Comparison of ENCODE assay signal across 8 cellular contexts in genomic region chrX:41087219-41087618, GRCh38. TPM values are rescaled to one million over a fixed set of nuclear protein-coding genes. Genes with fewer than 3 reads are reported as not detected.
A peak's percentile ranks its signal among the peaks of the same experiment; 100 is the strongest.
DNase-seq lines count a peak whose midpoint lies in the region; ATAC-seq and TF ChIP-seq lines count a peak whose summit lies in the region.

No MANE protein-coding gene starts in this region.

- H2BK20ac ChIP-seq in IMR-90 (ENCODE audit: low read depth, low read length), result no peak overlapping the region

- CTCF ChIA-PET in IMR-90 (lab: Yijun Ruan, JAX), result no interaction called here

- WGBS in IMR-90 (ENCODE audit: extremely low coverage in 2 of 2, insufficient read length in 1 of 2), 2 experiments, result no CpG with 5 or more reads among the region's 7 CpGs

- no peak overlapping the region for H2AK5ac ChIP-seq in IMR-90 (ENCODE audit: low read depth, low read length)

- no peak overlapping the region for H4K91ac ChIP-seq in IMR-90 (ENCODE audit: insufficient read depth, low read depth, low read length)

- peak overlapping the region; percentile 97 for H3K4me2 ChIP-seq in IMR-90 (ENCODE audit: low read depth, low read length)

- intact Hi-C loops in IMR-90 (cut with micrococcal nuclease) (loop anchor here (1.0 to 5.0 kb wide), 3 partner anchors 77 to 350 kb away; partner anchors contain the start of gene MED14), breast epithelium (cut with DNase I; ENCODE audit: low total_unique reads) (no loop called here)

- TF ChIP-seq POLR2A in IMR-90 (IDR thresholded peaks at IDR 0.05; ENCODE audit: low read depth, low read length) (no peak), breast epithelium (IDR thresholded peaks at IDR 0.05) (no peak)

- no peak for DNase-seq in AG09309 (ENCODE audit: low read depth)
- no peak for DNase-seq in IMR-90
- no peak for DNase-seq in breast epithelium (ENCODE audit: low spot score in 2 of 2)
- DNase-seq in nucleus accumbens (lab: John Stamatoyannopoulos, UW), result no peak
- no peak for DNase-seq in DMS153 treated with DMSO at 0.1 percent for 48 hours (lab: John Stamatoyannopoulos, UW; ENCODE audit: unreplicated experiment)

- H4K8ac ChIP-seq in IMR-90 (ENCODE audit: low read depth in 2 of 2, low read length in 2 of 2), result no peak overlapping the region

- no peak overlapping the region for H3K27ac ChIP-seq in IMR-90 (ENCODE audit: insufficient read depth, low read length)
- H3K27ac ChIP-seq in breast epithelium, result peak overlapping the region; percentile 99 to 100
- peak overlapping the region; percentile 78 for H3K27ac ChIP-seq in muscle layer of duodenum (ENCODE audit: low read length)

- peaks cover 0 to 11% of the 10 kb centered on the region in 2 experiments; a peak in 2 of 4 replicates for H3K79me1 ChIP-seq in IMR-90 (ENCODE audit: low read depth in 1 of 2, low read length in 2 of 2)

- 0 out of 2 replicates have a peak, but pooled peaks cover 3% of the 10 kb centered on the region for H3K9me1 ChIP-seq in IMR-90 (ENCODE audit: insufficient read depth, low read length)

- H2BK120ac ChIP-seq in IMR-90 (ENCODE audit: low read depth, low read length), result no peak overlapping the region

- peak overlapping the region; percentile 48; the same call in 1 of the 2 replicates for H3K23ac ChIP-seq in IMR-90 (ENCODE audit: low read depth, low read length)

- POLR2A ChIA-PET in IMR-90 (lab: Charles Lee; ENCODE audit: unreplicated experiment), result no interaction called here

- no peaks in the 10 kb centered on the region; the same call in 1 of the 2 replicates for H3K4me1 ChIP-seq in IMR-90 (ENCODE audit: control insufficient read depth, insufficient read depth, low read length)
- H3K4me1 ChIP-seq in breast epithelium, result peaks cover 0 to 5% of the 10 kb centered on the region in 2 donors
- H3K4me1 ChIP-seq in muscle layer of duodenum (ENCODE audit: control insufficient read depth in 1 of 2, insufficient read depth in 2 of 2, low read length in 2 of 2), result peaks cover 0 to 27% of the 10 kb centered on the region in 2 donors

- H3K27me3 ChIP-seq in IMR-90 (ENCODE audit: control insufficient read depth, insufficient read depth, low read length) (peaks cover 1% of the 10 kb centered on the region; the same call in 1 of the 2 replicates), breast epithelium (peaks cover 0 to 7% of the 10 kb centered on the region in 2 donors), muscle layer of duodenum (ENCODE audit: low read depth, low read length) (no peaks in the 10 kb centered on the region)

- H2AK9ac ChIP-seq in IMR-90 (replicated peaks; ENCODE audit: low read depth, low read length, poor library complexity), result no peak overlapping the region

- H3K4me3 ChIP-seq in AG09309 (ENCODE audit: control insufficient read depth, low read depth, low read length) (peak overlapping the region; percentile 91), IMR-90 (ENCODE audit: insufficient read depth, low read depth, low read length) (peak overlapping the region; percentile 93), breast epithelium (peak overlapping the region; percentile 83 to 97 (median 89)), muscle layer of duodenum (ENCODE audit: low read depth in 1 of 2, low read length in 2 of 2) (peak overlapping the region; percentile 75 to 80)

- no peak overlapping the region for H4K5ac ChIP-seq in IMR-90 (ENCODE audit: low read depth, low read length)

- H3K36me3 ChIP-seq in IMR-90 (ENCODE audit: control insufficient read depth, insufficient read depth, low read length) (no peaks in the 10 kb centered on the region), breast epithelium (no peaks in the 10 kb centered on the region), muscle layer of duodenum (ENCODE audit: control insufficient read depth in 1 of 2, insufficient read depth in 2 of 2, low read length in 2 of 2) (peaks cover 0 to 4% of the 10 kb centered on the region in 2 donors)

- no peak overlapping the region; the same call in 1 of the 2 replicates for H3K14ac ChIP-seq in IMR-90 (replicated peaks; ENCODE audit: low read depth, low read length)

- TF ChIP-seq RAD21 in IMR-90 (IDR thresholded peaks at IDR 0.05; ENCODE audit: low read length), result no peak

- no peak overlapping the region for H2AFZ ChIP-seq in IMR-90 (replicated peaks; ENCODE audit: low read length, poor library complexity)

- TF ChIP-seq CTCF in AG09309 (IDR thresholded peaks at IDR 0.05; ENCODE audit: control insufficient read depth, insufficient read depth, low read depth, low read length, missing control alignments) (no peak), IMR-90 (conservative IDR thresholded peaks at IDR 0.05; ENCODE audit: low read depth, low read length) (no peak), breast epithelium (IDR thresholded peaks at IDR 0.05) (no peak)

- ATAC-seq in IMR-90 (ENCODE audit: low read depth) (no peak), HG02678 (IDR thresholded peaks at IDR 0.05; ENCODE audit: unreplicated experiment) (no peak), GM19328 (IDR thresholded peaks at IDR 0.05; ENCODE audit: unreplicated experiment) (no peak)

- H2BK15ac ChIP-seq in IMR-90 (ENCODE audit: low read depth, low read length), result no peak overlapping the region

- H3K4ac ChIP-seq in IMR-90 (ENCODE audit: low read depth, low read length), result no peak overlapping the region

- no TSS peak for BruUV-seq in IMR-90 (replicated peaks; lab: Mats Ljungman, UMichigan)

- no peak overlapping the region for H3K18ac ChIP-seq in IMR-90 (ENCODE audit: low read depth, low read length)

- no peaks in the 10 kb centered on the region for H3K9me3 ChIP-seq in IMR-90 (ENCODE audit: control insufficient read depth, insufficient read depth, low read length)
- H3K9me3 ChIP-seq in breast epithelium, result no peaks in the 10 kb centered on the region
- H3K9me3 ChIP-seq in muscle layer of duodenum (ENCODE audit: control insufficient read depth in 1 of 2, low read length in 2 of 2), result no peaks in the 10 kb centered on the region

- H3K9ac ChIP-seq in IMR-90 (ENCODE audit: low read depth, low read length), result peak overlapping the region; percentile 66; the same call in 1 of the 2 replicates

- H2BK5ac ChIP-seq in IMR-90 (ENCODE audit: low read depth, low read length, poor library complexity, severe bottlenecking), result no peak overlapping the region

- in situ Hi-C loops in IMR-90 (cut with MboI; ENCODE audit: low sequenced_read_pairs), result loop anchor here (10.0 kb wide), 1 partner anchor 212 kb away; no protein-coding TSS in a partner anchor

- no peak overlapping the region for H3K56ac ChIP-seq in IMR-90 (ENCODE audit: extremely low read depth, insufficient read depth, low read length)

- dilution Hi-C loops in IMR-90 (cut with HindIII; ENCODE audit: low sequenced_read_pairs, unreplicated experiment), result no loop called here

- H4K20me1 ChIP-seq in IMR-90 (ENCODE audit: insufficient read depth, low read length), result peaks cover 65% of the 10 kb centered on the region

TF ChIP-seq in IMR-90, 13 proteins besides CTCF, POLR2A, EP300 and RAD21:
- TF ChIP-seq ELK1 (IDR thresholded peaks at IDR 0.05; ENCODE audit: borderline replicate concordance, low read depth, low read length), result no peak
- TF ChIP-seq BHLHE40 (IDR thresholded peaks at IDR 0.05; ENCODE audit: low read depth, low read length), result no peak
- no peak for TF ChIP-seq MXI1 (IDR thresholded peaks at IDR 0.05; ENCODE audit: borderline replicate concordance, low read depth, low read length)
- no peak for TF ChIP-seq FOS (IDR thresholded peaks at IDR 0.05; ENCODE audit: low read depth, low read length)
- TF ChIP-seq SMC3 (IDR thresholded peaks at IDR 0.05; ENCODE audit: low read depth, low read length), result no peak
- TF ChIP-seq RFX5 (IDR thresholded peaks at IDR 0.05; ENCODE audit: low read depth, low read length), result no peak
TF ChIP-seq in IMR-90: peak in this region for 0.

RNA-seq across cellular contexts. Expression of gene USP9X, which starts 2.0 kb away (rescaled TPM):
- total RNA-seq in IMR-90 (2012; rRNA removed) (104 and 115 TPM in 2 replicates), breast epithelium (100 to 1,000 TPM in 2 of 3 donors, 10 to 100 TPM in 1; 99.0 to 124 (median 112) TPM)
- 14.9 and 17.5 TPM in 2 replicates for polyA plus RNA-seq in IMR-90 (2012; rRNA removed)
- 4.9 and 8.6 TPM in 2 replicates for polyA plus RNA-seq in IMR-90 (2012; cell fraction: cytosol; rRNA removed)
- 3.5 and 30.0 TPM in 2 replicates for polyA plus RNA-seq in IMR-90 (2012; cell fraction: nucleus; rRNA removed; ENCODE audit: low replicate concordance)
